In the genomic region with DNA sequence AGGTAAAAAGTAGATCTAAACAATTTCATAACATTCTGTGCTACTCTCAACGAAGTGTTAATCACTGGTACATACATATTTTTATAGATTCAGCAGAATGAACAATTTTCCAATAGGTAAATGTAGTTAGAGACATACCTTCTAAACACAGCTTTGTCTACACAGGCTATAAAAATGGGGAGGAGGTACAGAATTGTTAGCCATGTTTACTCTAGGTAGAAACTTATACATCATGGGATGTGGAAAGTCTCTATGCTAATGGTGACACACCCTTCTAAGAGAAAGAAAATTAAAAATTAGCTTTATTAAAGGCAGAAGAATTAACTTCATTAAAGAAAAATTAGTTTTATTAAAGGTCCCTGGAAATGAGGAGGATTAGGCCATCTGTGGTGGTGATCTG, we compare ENCODE assay signal across 18 cellular contexts. TPM values are rescaled to one million over a fixed set of nuclear protein-coding genes. Genes with fewer than 3 reads are reported as not detected.
DNase-seq lines count a peak whose midpoint lies in the region; ATAC-seq and TF ChIP-seq lines count a peak whose summit lies in the region.
"Had no signal": no experiment of that assay in that cellular context is flagged by ENCODE, and none has a peak within 500 bp of the region (broad histone marks: within the 10 kb centered on the region; RNA-seq: fewer than 3 reads in every experiment).

No MANE protein-coding gene starts in this region.

- intact Hi-C loops in esophagus muscularis mucosa (cut with DNase I): no loop called here
- intact Hi-C loops in left colon (cut with DNase I, micrococcal nuclease): no loop called here
- intact Hi-C loops in left ventricle myocardium superior (cut with micrococcal nuclease): no loop called here

- peak overlapping the region; percentile 11; the same call in 1 of the 2 replicates for H3K27ac ChIP-seq in WERI-Rb-1
- H3K27ac ChIP-seq in esophagus muscularis mucosa (replicated peaks in 1 of 4): no peak overlapping the region
- H3K27ac ChIP-seq: BLaER1 had no signal

- H3K9me3 ChIP-seq in WERI-Rb-1 (ENCODE audit: severe bottlenecking) (no peaks in the 10 kb centered on the region), esophagus muscularis mucosa (no peaks in the 10 kb centered on the region)
- H3K9me3 ChIP-seq: BE2C had no signal

- H3K36me3 ChIP-seq in WERI-Rb-1 (no peaks in the 10 kb centered on the region), esophagus muscularis mucosa (peaks cover 0 to 5% (median 0%) of the 10 kb centered on the region in 4 donors)

- no peak overlapping the region for H3K4me3 ChIP-seq in WERI-Rb-1 (ENCODE audit: low read depth, low read length)
- H3K4me3 ChIP-seq in esophagus muscularis mucosa: no peak overlapping the region
- H3K4me3 ChIP-seq: BLaER1 had no signal

- no peak for TF ChIP-seq POLR2A in esophagus muscularis mucosa (IDR thresholded peaks at IDR 0.05; ENCODE audit: low read depth)

- DNase-seq in WERI-Rb-1 (no peak), esophagus muscularis mucosa (ENCODE audit: extremely low spot score) (peak; percentile 3), left colon (no peak), SIG-M5 (lab: John Stamatoyannopoulos, UW) (no peak), left ventricle myocardium superior (no peak)
- DNase-seq in stimulated activated CD8-positive, alpha-beta memory T cell treated with anti-CD3 and anti-CD28 coated beads, Interleukin-4, amount 100 ng/mL, for 48 hours: no peak
- DNase-seq: 8988T; ACHN; BE2C; C1 segment of cervical spinal cord; CD4-positive, alpha-beta memory T cell; CD4-positive, CD25-positive, alpha-beta regulatory T cell; CD8-positive, alpha-beta memory T cell; COR-L47; DMS79 treated with DMSO at 0.1 percent for 48 hours; GF-D8 had no signal

- H3K4me1 ChIP-seq in esophagus muscularis mucosa: no peaks in the 10 kb centered on the region
- H3K4me1 ChIP-seq: BE2C had no signal

- TF ChIP-seq CTCF in WERI-Rb-1 (IDR thresholded peaks at IDR 0.05; ENCODE audit: low read depth, low read length) (no peak), esophagus muscularis mucosa (IDR thresholded peaks at IDR 0.05) (no peak)

- H3K27me3 ChIP-seq in WERI-Rb-1 (ENCODE audit: insufficient read depth, low read depth, severe bottlenecking): no peaks in the 10 kb centered on the region
- H3K27me3 ChIP-seq in esophagus muscularis mucosa: no peaks in the 10 kb centered on the region
- H3K27me3 ChIP-seq: BE2C, BLaER1 had no signal

- peak; percentile 74 for ATAC-seq in left colon
- no peak for ATAC-seq in left ventricle myocardium superior
- ATAC-seq in GM21390 (IDR thresholded peaks at IDR 0.05; ENCODE audit: unreplicated experiment): no peak

- no peak for TF ChIP-seq EP300 in esophagus muscularis mucosa (IDR thresholded peaks at IDR 0.05)

- 81% methylated on average over 1 of the region's 1 CpG for WGBS in esophagus muscularis mucosa

RNA-seq across cellular contexts. Expression of a gene that starts 11.8 kb away (rescaled TPM):
- 1 to 10 TPM in 3 of 4 donors, under 1 TPM in 1; 0.98 to 2.3 (median 1.6) TPM for total RNA-seq in esophagus muscularis mucosa
- 10 to 100 TPM; 11.0 to 15.3 TPM for total RNA-seq in left colon
- 10.9 TPM for total RNA-seq in left ventricle myocardium superior

RNA-seq across cellular contexts. Expression of a gene that starts 31.2 kb away (rescaled TPM):
- total RNA-seq in esophagus muscularis mucosa (10 to 100 TPM in 1 of 4 donors, 1 to 10 TPM in 3; 1.7 to 13.9 (median 2.5) TPM), left colon (10 to 100 TPM; 40.3 to 57.7 TPM), left ventricle myocardium superior (25.0 TPM)
